Comparison of ENCODE assay signal across 8 cellular contexts in the genomic region with DNA sequence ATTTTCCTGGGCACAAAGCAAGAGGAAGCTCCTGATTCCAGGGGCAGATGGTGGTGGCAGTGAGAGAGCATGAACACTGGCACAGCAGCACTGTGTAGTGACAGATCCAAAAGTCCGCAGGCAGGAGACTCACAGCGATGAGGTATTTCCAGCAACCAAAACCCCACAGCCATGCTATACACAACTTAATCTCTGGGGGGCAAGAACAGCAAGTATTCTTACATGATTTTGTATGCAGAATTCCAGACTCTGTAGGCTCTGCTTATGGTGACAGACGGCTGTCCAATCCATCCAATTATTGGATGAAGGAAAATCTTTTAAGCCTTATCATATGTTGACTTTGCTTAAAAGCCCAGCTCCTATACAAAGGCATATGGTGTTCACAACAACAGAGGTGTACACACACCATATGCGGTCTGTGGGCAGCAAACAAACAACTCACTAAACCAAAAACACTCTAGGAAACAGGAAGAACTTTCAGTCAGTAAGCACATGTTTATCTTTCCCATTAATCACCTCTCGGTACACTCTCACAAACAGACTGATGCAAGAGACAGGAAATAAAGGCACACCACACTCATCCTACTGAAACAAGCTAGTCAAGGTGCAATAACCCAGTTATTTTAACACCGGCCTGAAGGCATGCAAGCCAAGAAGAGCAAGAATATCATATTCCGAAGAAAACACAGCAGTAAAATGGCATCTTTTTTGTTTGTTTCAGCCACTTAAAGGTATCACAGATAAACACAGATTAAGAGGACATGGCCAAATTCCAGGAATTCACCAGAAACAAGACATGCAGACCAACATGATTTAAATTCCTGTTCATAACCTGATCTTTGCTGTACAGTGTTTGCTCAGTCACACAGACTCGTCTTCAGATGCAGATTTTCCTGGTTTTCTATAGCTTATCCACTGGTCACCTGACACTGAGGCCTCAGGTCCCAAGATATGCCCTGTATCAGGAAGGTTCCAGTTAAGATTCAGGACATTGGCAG.
A peak's percentile ranks its signal among the peaks of the same experiment; 100 is the strongest.
DNase-seq lines count a peak whose midpoint lies in the region; ATAC-seq and TF ChIP-seq lines count a peak whose summit lies in the region.

No MANE protein-coding gene starts in this region.

- H2AFZ ChIP-seq in OCI-LY3 (ENCODE audit: low read depth, low read length): no peak overlapping the region

- H3K36me3 ChIP-seq in HUES48 (ENCODE audit: control insufficient read depth, insufficient read depth, low read length) (no peaks in the 10 kb centered on the region), OCI-LY3 (replicated peaks; ENCODE audit: low read depth, low read length) (peaks cover 40% of the 10 kb centered on the region), brain microvascular endothelial cell (replicated peaks) (no peaks in the 10 kb centered on the region), mucosa of rectum (ENCODE audit: control insufficient read depth in 2 of 2, insufficient read depth in 2 of 2, low read length in 2 of 2) (peaks cover 8 to 15% of the 10 kb centered on the region in 2 donors)

- peak overlapping the region; percentile 21; the same call in 1 of the 2 replicates for H3K4me2 ChIP-seq in OCI-LY3 (ENCODE audit: low read length)

- H3K27me3 ChIP-seq in HUES48 (ENCODE audit: control insufficient read depth, insufficient read depth, low read length) (no peaks in the 10 kb centered on the region), OCI-LY3 (ENCODE audit: low read depth, low read length) (no peaks in the 10 kb centered on the region), brain microvascular endothelial cell (replicated peaks) (no peaks in the 10 kb centered on the region), mucosa of rectum (ENCODE audit: control insufficient read depth in 2 of 2, insufficient read depth in 2 of 2, low read length in 2 of 2) (no peaks in the 10 kb centered on the region)

- ATAC-seq in HG02852 (IDR thresholded peaks at IDR 0.05; ENCODE audit: unreplicated experiment): no peak
- no peak for ATAC-seq in HG03045 (IDR thresholded peaks at IDR 0.05; ENCODE audit: unreplicated experiment)

- H3K27ac ChIP-seq in HUES48 (ENCODE audit: low read depth, low read length) (peak overlapping the region; percentile 22), OCI-LY3 (ENCODE audit: low read length) (0 out of 2 replicates have a peak overlapping the region, but pooled peaks have one; percentile 3), brain microvascular endothelial cell (peak overlapping the region; percentile 36), mucosa of rectum (ENCODE audit: low read depth in 2 of 2, low read length in 2 of 2) (peak overlapping the region; percentile 60 to 65)

- TF ChIP-seq CTCF in OCI-LY3 (IDR thresholded peaks at IDR 0.05; ENCODE audit: low read depth, low read length): no peak
- TF ChIP-seq CTCF in brain microvascular endothelial cell (IDR thresholded peaks at IDR 0.05; ENCODE audit: low read depth, low read length, missing control alignments): peak; percentile 28

- H4K20me1 ChIP-seq in OCI-LY3 (ENCODE audit: insufficient read depth, low read length): no peaks in the 10 kb centered on the region

- peak; percentile 18 for DNase-seq in stimulated activated CD4-positive, alpha-beta T cell treated with anti-CD3 and anti-CD28 coated beads, Interleukin-2, amount 100 ng/mL, for 4 hours (ENCODE audit: low read depth)
- no peak for DNase-seq in stimulated activated CD4-positive, alpha-beta T cell treated with anti-CD3 and anti-CD28 coated beads, Interleukin-4, amount 100 ng/mL, for 1 hour
- peak; percentile 33 for DNase-seq in brain microvascular endothelial cell

- no peak overlapping the region for H3K4me3 ChIP-seq in HUES48 (ENCODE audit: low read depth, low read length)
- no peak overlapping the region for H3K4me3 ChIP-seq in OCI-LY3 (ENCODE audit: low read length)
- H3K4me3 ChIP-seq in brain microvascular endothelial cell (ENCODE audit: low read depth, low read length): no peak overlapping the region
- H3K4me3 ChIP-seq in mucosa of rectum (ENCODE audit: low read length in 2 of 2): peak overlapping the region in 1 of 2 donors; percentile 33

- H3K9me3 ChIP-seq in HUES48 (ENCODE audit: control insufficient read depth, insufficient read depth, low read length): no peaks in the 10 kb centered on the region
- no peaks in the 10 kb centered on the region for H3K9me3 ChIP-seq in OCI-LY3 (ENCODE audit: insufficient read depth, low read length)
- no peaks in the 10 kb centered on the region for H3K9me3 ChIP-seq in mucosa of rectum (ENCODE audit: control insufficient read depth in 2 of 2, low read length in 2 of 2)

- H3K4me1 ChIP-seq in HUES48 (ENCODE audit: control insufficient read depth, insufficient read depth, low read length) (peaks cover 13% of the 10 kb centered on the region), OCI-LY3 (ENCODE audit: low read length) (peaks cover 57% of the 10 kb centered on the region), mucosa of rectum (ENCODE audit: control insufficient read depth in 2 of 2, insufficient read depth in 2 of 2, low read length in 2 of 2) (peaks cover 26 to 42% of the 10 kb centered on the region in 2 donors)

- in situ Hi-C loops in brain microvascular endothelial cell (cut with HindIII; ENCODE audit: low pct_ligation_motif_present, low sequenced_read_pairs): no loop called here

- no peak overlapping the region for H3K9ac ChIP-seq in HUES48 (ENCODE audit: low read depth, low read length)
- no peak overlapping the region for H3K9ac ChIP-seq in OCI-LY3 (ENCODE audit: low read length)
- peak overlapping the region in 1 of 2 donors; percentile 30 for H3K9ac ChIP-seq in mucosa of rectum (ENCODE audit: low read depth in 1 of 2, low read length in 2 of 2)

- H3K79me2 ChIP-seq in OCI-LY3 (ENCODE audit: low read length): peaks cover 59% of the 10 kb centered on the region

Comparison
In these comparisons a context has a peak if more than half of its experiments do, and no peak if none do; other contexts are left out.
1. H3K27ac ChIP-seq: peak in every context shown above with its lines; median percentile 62 in mucosa of rectum; 36 in brain microvascular endothelial cell; 22 in HUES48; 3 in OCI-LY3.